Comparison of ENCODE assay signal across 1 cellular context in genomic region chr9:114123031-114123977, GRCh38.
A peak's percentile ranks its signal among the peaks of the same experiment; 100 is the strongest.
TF ChIP-seq lines count a peak whose summit lies in the region.

No MANE protein-coding gene starts in this region.

TF ChIP-seq in HepG2, 621 proteins besides CTCF, POLR2A, EP300 and RAD21 (continued from another document and continues in another):
- 0 out of 2 replicates have a peak, but pooled peaks have one; percentile 21 for TF ChIP-seq ATF2 (CRISPR knock-in tag; IDR thresholded peaks at IDR 0.05)
- TF ChIP-seq TBP (CRISPR knock-in tag; IDR thresholded peaks at IDR 0.05) = no peak
- TF ChIP-seq IKZF1 (IDR thresholded peaks at IDR 0.05) = no peak
- TF ChIP-seq SRSF1 (optimal IDR thresholded peaks at IDR 0.05; ENCODE audit: low read depth, low read length) = no peak
- TF ChIP-seq PRDM4 (CRISPR knock-in tag; IDR thresholded peaks at IDR 0.05; ENCODE audit: borderline replicate concordance) = no peak
- no peak for TF ChIP-seq ZNF761 (CRISPR knock-in tag; conservative IDR thresholded peaks at IDR 0.05)
- TF ChIP-seq MTA3 (CRISPR knock-in tag; IDR thresholded peaks at IDR 0.05) = no peak
- TF ChIP-seq ZNF629 (CRISPR knock-in tag; conservative IDR thresholded peaks at IDR 0.05) = peak; percentile 26; the same call in 1 of the 2 replicates
- no peak for TF ChIP-seq ZNF484 (CRISPR knock-in tag; IDR thresholded peaks at IDR 0.05; ENCODE audit: borderline replicate concordance, low read depth)
- TF ChIP-seq YEATS4 (CRISPR knock-in tag; IDR thresholded peaks at IDR 0.05; ENCODE audit: borderline replicate concordance) = no peak
- TF ChIP-seq NR2C2 (CRISPR knock-in tag; IDR thresholded peaks at IDR 0.05; ENCODE audit: borderline replicate concordance) = peak; percentile 72
- no peak for TF ChIP-seq SNAI1 (CRISPR knock-in tag; IDR thresholded peaks at IDR 0.05; ENCODE audit: borderline replicate concordance)
- peak; percentile 81 for TF ChIP-seq KDM1A (CRISPR knock-in tag; IDR thresholded peaks at IDR 0.05)
- TF ChIP-seq TSC22D2 (CRISPR knock-in tag; IDR thresholded peaks at IDR 0.05; ENCODE audit: borderline replicate concordance) = no peak
- TF ChIP-seq GATAD1 (CRISPR knock-in tag; IDR thresholded peaks at IDR 0.05) = no peak
- TF ChIP-seq CREB1 (IDR thresholded peaks at IDR 0.05) = no peak
- TF ChIP-seq CREB1 (CRISPR knock-in tag; IDR thresholded peaks at IDR 0.05) = no peak
- peak; percentile 50 for TF ChIP-seq SAP130 (CRISPR knock-in tag; IDR thresholded peaks at IDR 0.05; ENCODE audit: low read depth)
- TF ChIP-seq ZNF451 (CRISPR knock-in tag; IDR thresholded peaks at IDR 0.05) = no peak
- TF ChIP-seq ZBED4 (CRISPR knock-in tag; IDR thresholded peaks at IDR 0.05; ENCODE audit: borderline replicate concordance) = no peak
- no peak for TF ChIP-seq RBM39 (IDR thresholded peaks at IDR 0.05; ENCODE audit: low read depth, low read length, poor library complexity, severe bottlenecking)
- TF ChIP-seq CAMTA2 (CRISPR knock-in tag; IDR thresholded peaks at IDR 0.05; ENCODE audit: borderline replicate concordance) = no peak
- TF ChIP-seq NFE2L2 (IDR thresholded peaks at IDR 0.05; ENCODE audit: low read length) = no peak
- peak; percentile 39; the same call in 1 of the 2 replicates for TF ChIP-seq ZGPAT (CRISPR knock-in tag; IDR thresholded peaks at IDR 0.05)
- no peak for TF ChIP-seq CSRNP2 (CRISPR knock-in tag; conservative IDR thresholded peaks at IDR 0.05; ENCODE audit: low read depth)
- TF ChIP-seq ZNF549 (CRISPR knock-in tag; IDR thresholded peaks at IDR 0.05) = no peak
- TF ChIP-seq ARHGAP35 (CRISPR knock-in tag; IDR thresholded peaks at IDR 0.05; ENCODE audit: borderline replicate concordance) = no peak
- no peak for TF ChIP-seq E2F1 (CRISPR knock-in tag; IDR thresholded peaks at IDR 0.05)
- TF ChIP-seq AHDC1 (CRISPR knock-in tag; IDR thresholded peaks at IDR 0.05; ENCODE audit: borderline replicate concordance) = no peak
- no peak for TF ChIP-seq ZNF224 (CRISPR knock-in tag; IDR thresholded peaks at IDR 0.05)
- TF ChIP-seq HBP1 (CRISPR knock-in tag; IDR thresholded peaks at IDR 0.05; ENCODE audit: low read depth) = no peak
- TF ChIP-seq ZBTB1 (CRISPR knock-in tag; IDR thresholded peaks at IDR 0.05; ENCODE audit: borderline replicate concordance) = no peak
- no peak for TF ChIP-seq ZKSCAN1 (IDR thresholded peaks at IDR 0.05; ENCODE audit: low read length)
